1 cellular context compared by ENCODE assay signal in genomic region chr5:26791433-26791832, GRCh38.
TF ChIP-seq lines count a peak whose summit lies in the region.

No MANE protein-coding gene starts in this region.

TF ChIP-seq in GM23338, 12 proteins besides CTCF, POLR2A, EP300 and RAD21 (continued from another document):
- TF ChIP-seq ZNF462 (CRISPR knock-in tag; IDR thresholded peaks at IDR 0.05), result no peak
- TF ChIP-seq EZH2 (IDR thresholded peaks at IDR 0.05; ENCODE audit: low read depth, unreplicated experiment), result no peak
- no peak for TF ChIP-seq ZNF331 (CRISPR knock-in tag; IDR thresholded peaks at IDR 0.05; ENCODE audit: low read depth)
- TF ChIP-seq EZH2phosphoT487 (IDR thresholded peaks at IDR 0.05; ENCODE audit: unreplicated experiment), result no peak
